Comparison of ENCODE assay signal across 18 cellular contexts in the genomic region with DNA sequence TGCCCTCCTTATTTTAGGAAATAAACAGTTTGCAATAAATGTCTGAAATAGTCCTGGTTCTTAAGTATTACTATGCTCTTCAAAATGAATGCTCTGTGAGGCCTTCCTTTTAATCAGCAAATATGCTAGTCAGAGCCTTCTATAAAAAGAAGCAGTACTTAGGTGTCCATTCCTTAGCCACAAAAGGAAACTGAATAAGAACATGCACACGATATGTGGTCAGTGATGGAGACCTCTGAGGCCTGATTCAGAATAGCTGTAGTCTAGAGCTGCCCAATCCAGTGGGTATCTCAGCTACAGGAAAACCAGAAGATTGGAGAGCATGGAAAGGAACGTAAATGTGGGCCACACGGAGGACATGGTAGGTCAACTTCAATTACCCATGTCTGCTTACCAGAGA.
DNase-seq lines count a peak whose midpoint lies in the region; ATAC-seq and TF ChIP-seq lines count a peak whose summit lies in the region.
"Had no signal": no experiment of that assay in that cellular context is flagged by ENCODE, and none has a peak within 500 bp of the region (broad histone marks: within the 10 kb centered on the region; RNA-seq: fewer than 3 reads in every experiment).

No MANE protein-coding gene starts in this region.

- H3K27me3 Mint-ChIP-seq in nephron (ENCODE audit: low read depth) = no peaks in the 10 kb centered on the region
- no peaks in the 10 kb centered on the region for H3K27me3 Mint-ChIP-seq in natural killer cell treated with Interleukin-12 subunit alpha and Interleukin-12 subunit beta and Interleukin-15 and Interleukin-18, amount 100 ng/mL, for 72 hours

- ATAC-seq in GM18498 (IDR thresholded peaks at IDR 0.05; ENCODE audit: unreplicated experiment) (peak; percentile 46), HG02610 (IDR thresholded peaks at IDR 0.05; ENCODE audit: unreplicated experiment) (peak; percentile 39), HG02981 (IDR thresholded peaks at IDR 0.05; ENCODE audit: unreplicated experiment) (no peak)
- no peak for ATAC-seq in natural killer cell treated with Interleukin-12 subunit alpha and Interleukin-12 subunit beta and Interleukin-15 and Interleukin-18, amount 100 ng/mL, for 72 hours
- ATAC-seq: A549 had no signal

- DNase-seq in M059J (ENCODE audit: low read depth) = peak; percentile 38
- DNase-seq in HUDEP-2 (lab: John Stamatoyannopoulos, UW; ENCODE audit: unreplicated experiment in 76 of 76) = no peak
- no peak for DNase-seq in natural killer cell treated with Interleukin-12 subunit alpha and Interleukin-12 subunit beta and Interleukin-15 and Interleukin-18, amount 100 ng/mL, for 72 hours (ENCODE audit: low spot score)
- DNase-seq: GOT3, KBM-7, MG63, NCI-H1092 treated with DMSO at 0.1 percent for 48 hours, NCI-H1694 treated with DMSO at 0.1 percent for 48 hours, NCI-H2107, NCI-H226, NCI-H524 treated with DMSO at 0.1 percent for 48 hours, Right ventricle myocardium superior had no signal

- peak overlapping the region; percentile 58 to 93 (median 60) for H3K27ac Mint-ChIP-seq in nephron
- no peak overlapping the region for H3K27ac Mint-ChIP-seq in natural killer cell treated with Interleukin-12 subunit alpha and Interleukin-12 subunit beta and Interleukin-15 and Interleukin-18, amount 100 ng/mL, for 72 hours
- H3K27ac Mint-ChIP-seq: CD14-positive monocyte had no signal

- H3K36me3 Mint-ChIP-seq in nephron (ENCODE audit: low read depth) = no peaks in the 10 kb centered on the region
- H3K36me3 Mint-ChIP-seq in natural killer cell treated with Interleukin-12 subunit alpha and Interleukin-12 subunit beta and Interleukin-15 and Interleukin-18, amount 100 ng/mL, for 72 hours = no peaks in the 10 kb centered on the region

- no peak overlapping the region for H3K4me3 Mint-ChIP-seq in nephron
- no peak overlapping the region for H3K4me3 Mint-ChIP-seq in natural killer cell treated with Interleukin-12 subunit alpha and Interleukin-12 subunit beta and Interleukin-15 and Interleukin-18, amount 100 ng/mL, for 72 hours
- H3K4me3 Mint-ChIP-seq: CD14-positive monocyte had no signal

- H3K9me3 Mint-ChIP-seq in nephron = peaks cover 3% of the 10 kb centered on the region
- H3K9me3 Mint-ChIP-seq in natural killer cell treated with Interleukin-12 subunit alpha and Interleukin-12 subunit beta and Interleukin-15 and Interleukin-18, amount 100 ng/mL, for 72 hours = no peaks in the 10 kb centered on the region

- no peak for TF ChIP-seq CTCF in nephron (IDR thresholded peaks at IDR 0.05; ENCODE audit: unreplicated experiment in 3 of 3)

- H3K4me1 Mint-ChIP-seq in nephron = peaks cover 57% of the 10 kb centered on the region
- H3K4me1 Mint-ChIP-seq in natural killer cell treated with Interleukin-12 subunit alpha and Interleukin-12 subunit beta and Interleukin-15 and Interleukin-18, amount 100 ng/mL, for 72 hours (ENCODE audit: low read depth in 2 of 2) = peaks cover 24 to 25% of the 10 kb centered on the region in 2 donors

Comparison
In these comparisons a context has a peak if more than half of its experiments do, and no peak if none do; other contexts are left out.
1. ATAC-seq: peak in GM18498 (single experiment) and HG02610 (single experiment); none in natural killer cell treated with Interleukin-12 subunit alpha and Interleukin-12 subunit beta and Interleukin-15 and Interleukin-18, amount 100 ng/mL, for 72 hours (0 of 2) and HG02981 (single experiment).
2. H3K27ac Mint-ChIP-seq: peak in nephron (3 of 3); none in natural killer cell treated with Interleukin-12 subunit alpha and Interleukin-12 subunit beta and Interleukin-15 and Interleukin-18, amount 100 ng/mL, for 72 hours (0 of 2).